In the genomic region with DNA sequence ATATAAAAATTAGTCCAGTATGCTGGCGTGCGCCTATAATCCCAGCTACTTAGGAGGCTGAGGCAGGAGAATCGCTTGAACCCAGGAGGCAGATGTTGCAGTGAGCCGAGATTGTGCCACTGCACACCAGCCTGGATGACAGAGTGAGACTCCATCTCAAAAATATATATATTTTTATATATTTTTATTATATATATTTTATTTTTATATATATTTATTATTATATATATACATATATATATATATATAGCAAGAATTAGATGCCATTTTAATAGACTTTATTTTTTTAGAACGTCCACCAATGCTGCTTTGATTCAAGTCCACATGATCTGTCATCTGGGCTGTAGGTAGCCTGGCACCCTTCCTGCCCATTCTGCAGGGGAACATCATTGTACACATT, we compare ENCODE assay signal across 28 cellular contexts. TPM values are rescaled to one million over a fixed set of nuclear protein-coding genes. Genes with fewer than 3 reads are reported as not detected.
DNase-seq lines count a peak whose midpoint lies in the region; ATAC-seq and TF ChIP-seq lines count a peak whose summit lies in the region.
"Had no signal": no experiment of that assay in that cellular context is flagged by ENCODE, and none has a peak within 500 bp of the region (broad histone marks: within the 10 kb centered on the region; RNA-seq: fewer than 3 reads in every experiment).

No MANE protein-coding gene starts in this region.

- POLR2A ChIA-PET in WTC11 (lab: Charles Lee), result no interaction called here

- H3K4me1 Mint-ChIP-seq in WTC11, result no peaks in the 10 kb centered on the region
- H3K4me1 Mint-ChIP-seq: B cell; CD14-positive monocyte; CD4-positive, alpha-beta memory T cell; CD4-positive, CD25-positive, alpha-beta regulatory T cell; CD8-positive, alpha-beta memory T cell had no signal

- H3K9me3 Mint-ChIP-seq in WTC11, result peaks cover 44% of the 10 kb centered on the region
- H3K9me3 Mint-ChIP-seq: CD8-positive, alpha-beta T cell had no signal

- peaks cover 21% of the 10 kb centered on the region for H3K27me3 Mint-ChIP-seq in WTC11 (ENCODE audit: low read depth)
- H3K27me3 Mint-ChIP-seq: CD4-positive, CD25-positive, alpha-beta regulatory T cell had no signal

- CTCF ChIA-PET in WTC11 (lab: Charles Lee), result no interaction called here

- no peak for ATAC-seq in WTC11
- ATAC-seq: A549; CD8-positive, alpha-beta T cell had no signal

- H3K27ac Mint-ChIP-seq in WTC11, result no peak overlapping the region
- H3K27ac Mint-ChIP-seq: B cell; CD4-positive, alpha-beta memory T cell; CD4-positive, alpha-beta T cell; CD4-positive, CD25-positive, alpha-beta regulatory T cell; CD8-positive, alpha-beta T cell had no signal

- peaks cover 29% of the 10 kb centered on the region for H3K36me3 Mint-ChIP-seq in WTC11
- H3K36me3 Mint-ChIP-seq: CD14-positive monocyte; CD4-positive, alpha-beta memory T cell; CD4-positive, CD25-positive, alpha-beta regulatory T cell; CD8-positive, alpha-beta T cell had no signal

- H3K4me3 Mint-ChIP-seq in WTC11, result no peak overlapping the region
- H3K4me3 Mint-ChIP-seq: B cell; CD14-positive monocyte; CD4-positive, alpha-beta memory T cell; CD4-positive, alpha-beta T cell; CD4-positive, CD25-positive, alpha-beta regulatory T cell; CD8-positive, alpha-beta memory T cell; CD8-positive, alpha-beta T cell had no signal

- DNase-seq in WTC11 (ENCODE audit: low spot score) (no peak), NOMO-1 treated with DMSO at 0.1 percent for 48 hours (lab: John Stamatoyannopoulos, UW; ENCODE audit: unreplicated experiment) (no peak)
- DNase-seq: 8988T; ACHN; AML-193; BE2C; C1 segment of cervical spinal cord; Caco-2; Calu3; CD4-positive, alpha-beta memory T cell; CD4-positive, alpha-beta T cell; CD4-positive, CD25-positive, alpha-beta regulatory T cell; CD8-positive, alpha-beta memory T cell; CD8-positive, alpha-beta T cell; COR-L47; DMS 273 treated with DMSO at 0.1 percent for 48 hours; DMS153; DMS53; DMS79; DMS79 treated with DMSO at 0.1 percent for 48 hours; DND-41; EL had no signal

- TF ChIP-seq CTCF in WTC11 (IDR thresholded peaks at IDR 0.05), result no peak

TF ChIP-seq in WTC11, 78 proteins besides CTCF, POLR2A, EP300 and RAD21:
- TF ChIP-seq NFATC4 (CRISPR knock-in tag; IDR thresholded peaks at IDR 0.05) (no peak), HMGA2 (CRISPR knock-in tag; IDR thresholded peaks at IDR 0.05) (peak; percentile 95)

RNA-seq across cellular contexts. Expression of gene OR7D2, which starts 3.5 kb away (rescaled TPM):
- total RNA-seq in WTC11 (2021), result not detected in 3 replicates
- total RNA-seq: A172; A673; Caco-2; Calu3; CD4-positive, alpha-beta memory T cell; CD4-positive, alpha-beta T cell; CD4-positive, CD25-positive, alpha-beta regulatory T cell; CD8-positive, alpha-beta memory T cell; CD8-positive, alpha-beta T cell; Daoy had no signal

RNA-seq across cellular contexts. Expression of gene ZNF317, which starts 35.1 kb away (rescaled TPM):
- total RNA-seq in WTC11 (2021), result 36.8 to 38.7 TPM (median 38.4 TPM) in 3 replicates

RNA-seq across cellular contexts. Expression of gene OR7D4, which starts 44.1 kb away (rescaled TPM):
- total RNA-seq in WTC11 (2021), result not detected in 3 replicates
- total RNA-seq: A172; A673; B cell; Caco-2; Calu3; CD4-positive, alpha-beta memory T cell; CD4-positive, alpha-beta T cell; CD4-positive, CD25-positive, alpha-beta regulatory T cell; CD8-positive, alpha-beta memory T cell; CD8-positive, alpha-beta T cell; Daoy had no signal

RNA-seq across cellular contexts. Expression of gene OR7G3, which starts 48.6 kb away (rescaled TPM):
- total RNA-seq in WTC11 (2021), result not detected in 3 replicates
- total RNA-seq: A172; A673; B cell; Caco-2; Calu3; CD4-positive, alpha-beta memory T cell; CD4-positive, alpha-beta T cell; CD4-positive, CD25-positive, alpha-beta regulatory T cell; CD8-positive, alpha-beta memory T cell; CD8-positive, alpha-beta T cell; Daoy had no signal

RNA-seq across cellular contexts. Expression of gene OR7G1, which starts 59.8 kb away (rescaled TPM):
- total RNA-seq in WTC11 (2021), result not detected in 3 replicates
- total RNA-seq: A172; A673; B cell; Caco-2; Calu3; CD4-positive, alpha-beta memory T cell; CD4-positive, alpha-beta T cell; CD4-positive, CD25-positive, alpha-beta regulatory T cell; CD8-positive, alpha-beta memory T cell; CD8-positive, alpha-beta T cell; Daoy had no signal
